19 cellular contexts compared by ENCODE assay signal in genomic region chr12:119807380-119807779, GRCh38.
"Had no signal": no experiment of that assay in that cellular context is flagged by ENCODE, and none has a peak within 500 bp of the region (broad histone marks: within the 10 kb centered on the region; RNA-seq: fewer than 3 reads in every experiment).

No MANE protein-coding gene starts in this region.

- H3K9me3 ChIP-seq: adrenal gland, thoracic aorta, upper lobe of right lung had no signal

- H3K27ac ChIP-seq: adrenal gland, thoracic aorta, upper lobe of right lung, WERI-Rb-1 had no signal

- H3K4me3 ChIP-seq: adrenal gland, thoracic aorta, upper lobe of right lung had no signal

- ATAC-seq: activated naive CD4-positive, alpha-beta T cell treated with anti-CD3 and anti-CD28 coated beads, Interleukin-2, amount 50 U/mL, for 72 hours; left ventricle myocardium superior; stimulated activated naive B cell treated with anti-CD40 and anti-IgM and Interleukin-4, amounts not matched to agents 10 μg/mL and 1 μg/mL and 100 μg/mL, for 72 hours; upper lobe of right lung had no signal

- DNase-seq: activated CD4-positive, alpha-beta T cell treated with anti-CD3 and anti-CD28 coated beads for 1 hour; activated gamma-delta T cell treated with Interleukin-2 at 50 U/mL for 16 hours; adrenal gland; cerebellar nuclear complex; cortex of kidney; erythroblast; head of caudate nucleus; left ventricle myocardium superior; occipital lobe; retina; stimulated activated naive B cell treated with anti-CD40 and anti-IgM and Interleukin-4, amounts not matched to agents 10 μg/mL and 1 μg/mL and 100 μg/mL, for 72 hours; upper lobe of right lung; WERI-Rb-1 had no signal

- H3K4me1 ChIP-seq: upper lobe of right lung had no signal

- H3K27me3 ChIP-seq: adrenal gland had no signal

- H3K36me3 ChIP-seq: adrenal gland, thoracic aorta, upper lobe of right lung had no signal

- FAIRE-seq: astrocyte, bronchial epithelial cell, endometrium, frontal cortex had no signal
